Comparison of ENCODE assay signal across 12 cellular contexts in genomic region chr1:178664278-178664677, GRCh38.
A peak's percentile ranks its signal among the peaks of the same experiment; 100 is the strongest.
DNase-seq lines count a peak whose midpoint lies in the region; ATAC-seq, FAIRE-seq and TF ChIP-seq lines count a peak whose summit lies in the region.
"Had no signal": no experiment of that assay in that cellular context is flagged by ENCODE, and none has a peak within 500 bp of the region (broad histone marks: within the 10 kb centered on the region; RNA-seq: fewer than 3 reads in every experiment).

No MANE protein-coding gene starts in this region.

- WGBS in upper lobe of left lung, 2 donors = 72 to 74% methylated on average over 5 of the region's 5 CpGs
- WGBS in mesendoderm (ENCODE audit: extremely low coverage, insufficient coverage, low lambda C conversion rate) = no CpG with 5 or more reads among the region's 5 CpGs

- no peak overlapping the region for H3K4me2 ChIP-seq in mesendoderm (ENCODE audit: low read length)

- peak; percentile 88 for FAIRE-seq in GM12892 (lab: Jason Lieb, UNC)

- no peak overlapping the region for H3K4ac ChIP-seq in mesendoderm (ENCODE audit: low read depth, low read length)

- ATAC-seq in GM21381 (IDR thresholded peaks at IDR 0.05; ENCODE audit: unreplicated experiment) (peak; percentile 68), HG03159 (IDR thresholded peaks at IDR 0.05; ENCODE audit: unreplicated experiment) (peak; percentile 90), upper lobe of left lung (ENCODE audit: low FRiP score in 2 of 2) (no peak), foreskin keratinocyte (no peak)

- H2BK5ac ChIP-seq in mesendoderm (ENCODE audit: low read length) = no peak overlapping the region

- H3K79me1 ChIP-seq in mesendoderm (ENCODE audit: low read length) = no peaks in the 10 kb centered on the region

- H3K36me3 ChIP-seq in upper lobe of left lung (no peaks in the 10 kb centered on the region), mesendoderm (ENCODE audit: control insufficient read depth, insufficient read depth, low read length) (no peaks in the 10 kb centered on the region)
- H3K36me3 ChIP-seq: BLaER1 treated with 17β-estradiol and CSF1 and Interleukin-3, amounts not matched to agents 10 nM and 100 nM; prostate gland had no signal

- H3K27me3 ChIP-seq in upper lobe of left lung (no peaks in the 10 kb centered on the region), foreskin keratinocyte (no peaks in the 10 kb centered on the region), mesendoderm (ENCODE audit: insufficient read depth, low read length, poor library complexity) (no peaks in the 10 kb centered on the region)
- H3K27me3 ChIP-seq: BLaER1 treated with 17β-estradiol and CSF1 and Interleukin-3, amounts not matched to agents 10 nM and 100 nM had no signal

- H4K5ac ChIP-seq in mesendoderm (ENCODE audit: low read length) = no peak overlapping the region

- H3K18ac ChIP-seq in mesendoderm (ENCODE audit: low read length) = no peak overlapping the region

- no peaks in the 10 kb centered on the region for H3K9me3 ChIP-seq in upper lobe of left lung
- H3K9me3 ChIP-seq: BLaER1 treated with 17β-estradiol and CSF1 and Interleukin-3, amounts not matched to agents 10 nM and 100 nM; prostate gland had no signal

- H3K27ac ChIP-seq in upper lobe of left lung (no peak overlapping the region), foreskin keratinocyte (no peak overlapping the region), mesendoderm (ENCODE audit: low read depth, low read length) (no peak overlapping the region)
- H3K27ac ChIP-seq: BLaER1 treated with 17β-estradiol and CSF1 and Interleukin-3, amounts not matched to agents 10 nM and 100 nM; coronary artery; prostate gland had no signal

- H2BK120ac ChIP-seq in mesendoderm (ENCODE audit: low read depth, low read length) = no peak overlapping the region

- no peak for TF ChIP-seq POLR2A in GM12892 (IDR thresholded peaks at IDR 0.05; ENCODE audit: low read depth, low read length)
- TF ChIP-seq POLR2A in upper lobe of left lung (IDR thresholded peaks at IDR 0.05) = no peak

- H4K8ac ChIP-seq in mesendoderm (ENCODE audit: low read depth, low read length) = no peak overlapping the region

- TF ChIP-seq CTCF in upper lobe of left lung (IDR thresholded peaks at IDR 0.05) (no peak), foreskin keratinocyte (conservative IDR thresholded peaks at IDR 0.05) (no peak)

- no peak overlapping the region for H3K23ac ChIP-seq in mesendoderm (ENCODE audit: low read length)

- no peak overlapping the region for H3K4me3 ChIP-seq in upper lobe of left lung
- H3K4me3 ChIP-seq in mesendoderm (ENCODE audit: low read length) = no peak overlapping the region
- H3K4me3 ChIP-seq: BLaER1 treated with 17β-estradiol and CSF1 and Interleukin-3, amounts not matched to agents 10 nM and 100 nM; coronary artery; prostate gland had no signal

- peak; percentile 27 for DNase-seq in GM12892 (ENCODE audit: insufficient read length)
- peak; percentile 78 for DNase-seq in SIG-M5 (lab: John Stamatoyannopoulos, UW)
- DNase-seq in kidney tubule cell (ENCODE audit: low spot score) = no peak
- no peak for DNase-seq in upper lobe of left lung
- DNase-seq in foreskin keratinocyte = no peak
- no peak for DNase-seq in mesendoderm
- DNase-seq: activated CD4-positive, alpha-beta memory T cell treated with anti-CD3 and anti-CD28 coated beads, Interleukin-2, amount 10 ng/mL, durations not matched to agents 7 days and 5 days had no signal

- no peak overlapping the region for H3K9ac ChIP-seq in mesendoderm (ENCODE audit: low read length)
- H3K9ac ChIP-seq: BLaER1 treated with 17β-estradiol and CSF1 and Interleukin-3, amounts not matched to agents 10 nM and 100 nM had no signal

- H2AK5ac ChIP-seq in mesendoderm (ENCODE audit: low read length) = no peak overlapping the region

- no peaks in the 10 kb centered on the region for H3K4me1 ChIP-seq in upper lobe of left lung
- no peaks in the 10 kb centered on the region for H3K4me1 ChIP-seq in foreskin keratinocyte
- H3K4me1 ChIP-seq in mesendoderm (ENCODE audit: control insufficient read depth, low read depth, low read length) = no peaks in the 10 kb centered on the region
- H3K4me1 ChIP-seq: prostate gland had no signal

- no peak for TF ChIP-seq EP300 in upper lobe of left lung (IDR thresholded peaks at IDR 0.05)

- no peak overlapping the region for H3K56ac ChIP-seq in mesendoderm (ENCODE audit: low read length)

- no peaks in the 10 kb centered on the region for H3K79me2 ChIP-seq in mesendoderm (ENCODE audit: control insufficient read depth, insufficient read depth, low read length)

- H2BK15ac ChIP-seq in mesendoderm (replicated peaks; ENCODE audit: low read depth) = no peak overlapping the region

Comparison
In these comparisons a context has a peak if more than half of its experiments do, and no peak if none do; other contexts are left out.
1. DNase-seq: peak in GM12892 (single experiment) and SIG-M5 (single experiment); none in kidney tubule cell (single experiment), upper lobe of left lung (0 of 2), foreskin keratinocyte (0 of 2) and mesendoderm (single experiment).
2. ATAC-seq: peak in GM21381 (single experiment) and HG03159 (single experiment); none in upper lobe of left lung (0 of 2) and foreskin keratinocyte (single experiment).